ENCODE assay signal across 31 cellular contexts in the genomic region with DNA sequence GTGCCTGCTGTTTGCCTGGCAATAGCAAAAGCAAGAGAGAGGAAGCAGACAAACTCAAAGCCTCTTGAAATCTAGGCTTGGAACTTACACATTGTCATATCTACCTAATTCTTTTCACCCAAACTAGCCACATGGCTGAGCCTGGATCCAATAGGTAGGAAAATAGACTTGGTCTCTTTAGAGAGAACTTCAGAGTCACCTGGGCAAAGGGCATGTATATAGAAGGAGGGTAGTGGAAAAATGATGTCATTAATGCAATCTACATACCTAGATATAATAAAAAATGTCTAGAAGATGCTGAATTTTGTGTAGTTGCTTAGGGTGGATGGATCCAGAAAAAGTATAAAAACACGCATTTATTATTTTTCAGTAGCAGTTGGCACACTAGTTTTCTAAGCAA.
"Had no signal": no experiment of that assay in that cellular context is flagged by ENCODE, and none has a peak within 500 bp of the region (broad histone marks: within the 10 kb centered on the region; RNA-seq: fewer than 3 reads in every experiment).

No MANE protein-coding gene starts in this region.

- H3K4me2 ChIP-seq: neural progenitor cell, smooth muscle cell had no signal

- H3K9me3 ChIP-seq: ovary, psoas muscle, right lobe of liver, sigmoid colon, spleen, suprapubic skin, testis, tibial artery, transverse colon, upper lobe of right lung, uterus had no signal

- H2AFZ ChIP-seq: neural progenitor cell, parathyroid adenoma had no signal

- H3K4me1 ChIP-seq: neural progenitor cell, parathyroid adenoma, psoas muscle, right lobe of liver, sigmoid colon, spleen, suprapubic skin, testis, tibial artery, upper lobe of right lung, uterus had no signal

- H3K9me3 Mint-ChIP-seq: stimulated activated memory B cell treated with anti-CD40 and anti-IgM and Interleukin-4, amounts not matched to agents 10 μg/mL and 1 μg/mL and 100 μg/mL, for 72 hours; type B pancreatic cell had no signal

- H3K79me2 ChIP-seq: parathyroid adenoma had no signal

- H3K27me3 ChIP-seq: neural progenitor cell, ovary, right lobe of liver, sigmoid colon, spleen, suprapubic skin, testis, tibial artery, transverse colon, upper lobe of right lung, uterus had no signal

- DNase-seq: natural killer cell; occipital lobe; ovary; posterior cingulate gyrus; psoas muscle; right cardiac atrium; right lobe of liver; sigmoid colon; spleen; stimulated activated CD4-positive, alpha-beta T cell treated with anti-CD3 and anti-CD28 coated beads, Interleukin-12 subunit alpha, Interleukin-12 subunit beta, amount 100 ng/mL, for 4 hours; stimulated activated CD4-positive, alpha-beta T cell treated with anti-CD3 and anti-CD28 coated beads, Interleukin-1b, Interleukin-23, amount 100 ng/mL, for 48 hours; stimulated activated CD4-positive, alpha-beta T cell treated with anti-CD3 and anti-CD28 coated beads, Interleukin-4, amount 100 ng/mL, for 1 hour; stimulated activated CD4-positive, alpha-beta T cell treated with anti-CD3 and anti-CD28 coated beads, Interleukin-4, amount 100 ng/mL, for 4 hours; stimulated activated CD8-positive, alpha-beta memory T cell treated with anti-CD3 and anti-CD28 coated beads, Interleukin-4, amount 100 ng/mL, for 48 hours; stimulated activated naive CD4-positive, alpha-beta T cell; stimulated activated naive CD8-positive, alpha-beta T cell treated with anti-CD3 and anti-CD28 coated beads, Interleukin-15, amount 100 ng/mL, for 72 hours; stimulated activated naive CD8-positive, alpha-beta T cell treated with anti-CD3 and anti-CD28 coated beads, Interleukin-15, Interleukin-2, amounts not matched to agents 100 U/mL and 50 U/mL, for 24 hours; substantia nigra; testis; tibial artery; transverse colon; upper lobe of right lung; uterus had no signal

- H3K36me3 Mint-ChIP-seq: natural killer cell; neural progenitor cell; stimulated activated memory B cell treated with anti-CD40 and anti-IgM and Interleukin-4, amounts not matched to agents 10 μg/mL and 1 μg/mL and 100 μg/mL, for 72 hours; type B pancreatic cell had no signal

- H3K36me3 ChIP-seq: neural progenitor cell, ovary, right lobe of liver, sigmoid colon, spleen, suprapubic skin, tibial artery, transverse colon, upper lobe of right lung, uterus had no signal

- H3K4me1 Mint-ChIP-seq: natural killer cell; nephron; neural progenitor cell; stimulated activated memory B cell treated with anti-CD40 and anti-IgM and Interleukin-4, amounts not matched to agents 10 μg/mL and 1 μg/mL and 100 μg/mL, for 72 hours; stimulated activated naive CD8-positive, alpha-beta T cell treated with anti-CD3 and anti-CD28 coated beads, Interleukin-15, amount 100 ng/mL, for 72 hours had no signal

- H3K27me3 Mint-ChIP-seq: progenitor cell of endocrine pancreas; stimulated activated memory B cell treated with anti-CD40 and anti-IgM and Interleukin-4, amounts not matched to agents 10 μg/mL and 1 μg/mL and 100 μg/mL, for 72 hours; stimulated activated naive CD8-positive, alpha-beta T cell treated with anti-CD3 and anti-CD28 coated beads, Interleukin-15, amount 100 ng/mL, for 72 hours; type B pancreatic cell had no signal

- H3K27ac ChIP-seq: neural progenitor cell, ovary, parathyroid adenoma, psoas muscle, right lobe of liver, sigmoid colon, spleen, suprapubic skin, testis, tibial artery, upper lobe of right lung, uterus had no signal

- H3K4me3 ChIP-seq: neural progenitor cell, ovary, psoas muscle, right lobe of liver, sigmoid colon, smooth muscle cell, spleen, suprapubic skin, testis, tibial artery, transverse colon, upper lobe of right lung, uterus had no signal

- H3K27ac Mint-ChIP-seq: natural killer cell; nephron; neural progenitor cell; progenitor cell of endocrine pancreas; stimulated activated memory B cell treated with anti-CD40 and anti-IgM and Interleukin-4, amounts not matched to agents 10 μg/mL and 1 μg/mL and 100 μg/mL, for 72 hours; stimulated activated naive CD8-positive, alpha-beta T cell treated with anti-CD3 and anti-CD28 coated beads, Interleukin-15, amount 100 ng/mL, for 72 hours; type B pancreatic cell had no signal

- H3K4me3 Mint-ChIP-seq: natural killer cell; nephron; neural progenitor cell; stimulated activated memory B cell treated with anti-CD40 and anti-IgM and Interleukin-4, amounts not matched to agents 10 μg/mL and 1 μg/mL and 100 μg/mL, for 72 hours; stimulated activated naive CD8-positive, alpha-beta T cell treated with anti-CD3 and anti-CD28 coated beads, Interleukin-15, amount 100 ng/mL, for 72 hours; type B pancreatic cell had no signal

- ATAC-seq: natural killer cell; psoas muscle; right cardiac atrium; right lobe of liver; stimulated activated memory B cell treated with anti-CD40 and anti-IgM and Interleukin-4, amounts not matched to agents 10 μg/mL and 1 μg/mL and 100 μg/mL, for 72 hours; stimulated activated naive CD8-positive, alpha-beta T cell treated with anti-CD3 and anti-CD28 coated beads, Interleukin-15, amount 100 ng/mL, for 72 hours; stimulated activated naive CD8-positive, alpha-beta T cell treated with anti-CD3 and anti-CD28 coated beads, Interleukin-15, Interleukin-2, amounts not matched to agents 100 U/mL and 50 U/mL, for 24 hours; upper lobe of right lung had no signal
